Comparison of ENCODE assay signal across 9 cellular contexts in genomic region chr18:9743200-9744016, GRCh38. TPM values are rescaled to one million over a fixed set of nuclear protein-coding genes. Genes with fewer than 3 reads are reported as not detected.
A peak's percentile ranks its signal among the peaks of the same experiment; 100 is the strongest.
DNase-seq lines count a peak whose midpoint lies in the region; ATAC-seq and TF ChIP-seq lines count a peak whose summit lies in the region.
"Had no signal": no experiment of that assay in that cellular context is flagged by ENCODE, and none has a peak within 500 bp of the region (broad histone marks: within the 10 kb centered on the region; RNA-seq: fewer than 3 reads in every experiment).

No MANE protein-coding gene starts in this region.

- no peaks in the 10 kb centered on the region for H3K4me1 Mint-ChIP-seq in activated CD4-positive, alpha-beta memory T cell treated with anti-CD3 and anti-CD28 coated beads for 36 hours (ENCODE audit: low read depth)
- no peaks in the 10 kb centered on the region for H3K4me1 Mint-ChIP-seq in activated CD4-positive, alpha-beta memory T cell treated with anti-CD3 and anti-CD28 coated beads, Interleukin-2, amount 10 ng/mL, durations not matched to agents 7 days and 5 days
- H3K4me1 Mint-ChIP-seq in stimulated activated naive B cell treated with anti-CD40 and anti-IgM and Interleukin-4, amounts not matched to agents 10 μg/mL and 1 μg/mL and 100 μg/mL, for 72 hours: peaks cover 7 to 17% of the 10 kb centered on the region in 2 donors

- H3K9me3 Mint-ChIP-seq in activated CD4-positive, alpha-beta memory T cell treated with anti-CD3 and anti-CD28 coated beads for 36 hours: no peaks in the 10 kb centered on the region
- no peaks in the 10 kb centered on the region for H3K9me3 Mint-ChIP-seq in activated CD4-positive, alpha-beta memory T cell treated with anti-CD3 and anti-CD28 coated beads, Interleukin-2, amount 10 ng/mL, durations not matched to agents 7 days and 5 days
- no peaks in the 10 kb centered on the region for H3K9me3 Mint-ChIP-seq in stimulated activated naive B cell treated with anti-CD40 and anti-IgM and Interleukin-4, amounts not matched to agents 10 μg/mL and 1 μg/mL and 100 μg/mL, for 72 hours

- no peaks in the 10 kb centered on the region for H3K9me3 ChIP-seq in upper lobe of left lung

- no peak overlapping the region for H3K27ac Mint-ChIP-seq in activated CD4-positive, alpha-beta memory T cell treated with anti-CD3 and anti-CD28 coated beads for 36 hours
- H3K27ac Mint-ChIP-seq in activated CD4-positive, alpha-beta memory T cell treated with anti-CD3 and anti-CD28 coated beads, Interleukin-2, amount 10 ng/mL, durations not matched to agents 7 days and 5 days: no peak overlapping the region
- H3K27ac Mint-ChIP-seq in stimulated activated naive B cell treated with anti-CD40 and anti-IgM and Interleukin-4, amounts not matched to agents 10 μg/mL and 1 μg/mL and 100 μg/mL, for 72 hours: no peak overlapping the region

- peaks cover 30% of the 10 kb centered on the region for H3K27me3 Mint-ChIP-seq in activated CD4-positive, alpha-beta memory T cell treated with anti-CD3 and anti-CD28 coated beads for 36 hours
- H3K27me3 Mint-ChIP-seq in activated CD4-positive, alpha-beta memory T cell treated with anti-CD3 and anti-CD28 coated beads, Interleukin-2, amount 10 ng/mL, durations not matched to agents 7 days and 5 days: peaks cover 58% of the 10 kb centered on the region
- H3K27me3 Mint-ChIP-seq in stimulated activated naive B cell treated with anti-CD40 and anti-IgM and Interleukin-4, amounts not matched to agents 10 μg/mL and 1 μg/mL and 100 μg/mL, for 72 hours: peaks cover 6 to 20% of the 10 kb centered on the region in 2 donors

- no peaks in the 10 kb centered on the region for H3K27me3 ChIP-seq in upper lobe of left lung

- CTCF ChIA-PET in activated CD4-positive, alpha-beta memory T cell treated with anti-CD3 and anti-CD28 coated beads for 36 hours (lab: Charles Lee): no interaction called here
- CTCF ChIA-PET in activated CD4-positive, alpha-beta memory T cell treated with anti-CD3 and anti-CD28 coated beads, Interleukin-2, amount 10 ng/mL, durations not matched to agents 7 days and 5 days (lab: Charles Lee): no interaction called here

- peak overlapping the region in 1 of 4 donors; percentile 14 for H3K4me3 ChIP-seq in upper lobe of left lung

- H3K36me3 ChIP-seq in upper lobe of left lung: no peaks in the 10 kb centered on the region

- no peak for TF ChIP-seq EP300 in upper lobe of left lung (IDR thresholded peaks at IDR 0.05)

- intact Hi-C loops in activated CD4-positive, alpha-beta memory T cell treated with anti-CD3 and anti-CD28 coated beads for 36 hours (cut with micrococcal nuclease): no loop called here

- peak; percentile 24 for DNase-seq in activated CD4-positive, alpha-beta memory T cell treated with anti-CD3 and anti-CD28 coated beads for 36 hours
- DNase-seq in activated CD4-positive, alpha-beta memory T cell treated with anti-CD3 and anti-CD28 coated beads, Interleukin-2, amount 10 ng/mL, durations not matched to agents 7 days and 5 days: no peak
- DNase-seq in UCSD-AML1 (lab: John Stamatoyannopoulos, UW; ENCODE audit: unreplicated experiment) (peak; percentile 77), iPS DF 19.7 (ENCODE audit: low read depth, low spot score) (peak; percentile 42), upper lobe of left lung (peak in 1 of 2 donors; percentile 66), DMS 273 treated with DMSO at 0.1 percent for 48 hours (lab: John Stamatoyannopoulos, UW) (no peak)
- DNase-seq in stimulated activated naive B cell treated with anti-CD40 and anti-IgM and Interleukin-4, amounts not matched to agents 10 μg/mL and 1 μg/mL and 100 μg/mL, for 72 hours: no peak

- H3K36me3 Mint-ChIP-seq in activated CD4-positive, alpha-beta memory T cell treated with anti-CD3 and anti-CD28 coated beads for 36 hours: no peaks in the 10 kb centered on the region
- no peaks in the 10 kb centered on the region for H3K36me3 Mint-ChIP-seq in activated CD4-positive, alpha-beta memory T cell treated with anti-CD3 and anti-CD28 coated beads, Interleukin-2, amount 10 ng/mL, durations not matched to agents 7 days and 5 days (ENCODE audit: low read depth)
- peaks cover 0 to 5% of the 10 kb centered on the region in 2 donors for H3K36me3 Mint-ChIP-seq in stimulated activated naive B cell treated with anti-CD40 and anti-IgM and Interleukin-4, amounts not matched to agents 10 μg/mL and 1 μg/mL and 100 μg/mL, for 72 hours

- ATAC-seq in upper lobe of left lung (ENCODE audit: low FRiP score in 2 of 2): peak; percentile 41 to 47
- ATAC-seq in GM19452 (IDR thresholded peaks at IDR 0.05; ENCODE audit: unreplicated experiment): no peak
- no peak for ATAC-seq in stimulated activated naive B cell treated with anti-CD40 and anti-IgM and Interleukin-4, amounts not matched to agents 10 μg/mL and 1 μg/mL and 100 μg/mL, for 72 hours (replicated peaks)

- H3K4me3 Mint-ChIP-seq in activated CD4-positive, alpha-beta memory T cell treated with anti-CD3 and anti-CD28 coated beads for 36 hours: no peak overlapping the region
- no peak overlapping the region for H3K4me3 Mint-ChIP-seq in activated CD4-positive, alpha-beta memory T cell treated with anti-CD3 and anti-CD28 coated beads, Interleukin-2, amount 10 ng/mL, durations not matched to agents 7 days and 5 days
- H3K4me3 Mint-ChIP-seq in stimulated activated naive B cell treated with anti-CD40 and anti-IgM and Interleukin-4, amounts not matched to agents 10 μg/mL and 1 μg/mL and 100 μg/mL, for 72 hours: no peak overlapping the region

- peak in 1 of 4 donors; percentile 30 for TF ChIP-seq POLR2A in upper lobe of left lung (IDR thresholded peaks at IDR 0.05)

- H3K27ac ChIP-seq in upper lobe of left lung: peak overlapping the region; percentile 55 to 78 (median 74)
- H3K27ac ChIP-seq: C4-2B had no signal

- peaks cover 20 to 29% (median 25%) of the 10 kb centered on the region in 4 donors for H3K4me1 ChIP-seq in upper lobe of left lung

- 69 to 85% methylated on average over 8 to 11 of the region's 11 CpGs for WGBS in upper lobe of left lung, 2 donors

- POLR2A ChIA-PET in activated CD4-positive, alpha-beta memory T cell treated with anti-CD3 and anti-CD28 coated beads for 36 hours (lab: Charles Lee): no interaction called here
- POLR2A ChIA-PET in activated CD4-positive, alpha-beta memory T cell treated with anti-CD3 and anti-CD28 coated beads, Interleukin-2, amount 10 ng/mL, durations not matched to agents 7 days and 5 days (lab: Charles Lee): no interaction called here

- TF ChIP-seq CTCF in upper lobe of left lung (IDR thresholded peaks at IDR 0.05): no peak

RNA-seq across cellular contexts. Expression of gene RAB31, which starts 35.3 kb away (rescaled TPM):
- under 1 TPM; 0.58 to 0.71 TPM for total RNA-seq in activated CD4-positive, alpha-beta memory T cell treated with anti-CD3 and anti-CD28 coated beads for 36 hours
- 1 to 10 TPM; 3.5 to 4.9 TPM for total RNA-seq in activated CD4-positive, alpha-beta memory T cell treated with anti-CD3 and anti-CD28 coated beads, Interleukin-2, amount 10 ng/mL, durations not matched to agents 7 days and 5 days
- 100 to 1,000 TPM in 3 of 6 donors, 10 to 100 TPM in 3; 40.3 to 128 (median 95.8) TPM for total RNA-seq in upper lobe of left lung

Comparison
In these comparisons a context has a peak if more than half of its experiments do, and no peak if none do; other contexts are left out.
1. DNase-seq: peak in activated CD4-positive, alpha-beta memory T cell treated with anti-CD3 and anti-CD28 coated beads for 36 hours (single experiment), UCSD-AML1 (single experiment) and iPS DF 19.7 (single experiment); none in activated CD4-positive, alpha-beta memory T cell treated with anti-CD3 and anti-CD28 coated beads, Interleukin-2, amount 10 ng/mL, durations not matched to agents 7 days and 5 days (single experiment), stimulated activated naive B cell treated with anti-CD40 and anti-IgM and Interleukin-4, amounts not matched to agents 10 μg/mL and 1 μg/mL and 100 μg/mL, for 72 hours (single experiment) and DMS 273 treated with DMSO at 0.1 percent for 48 hours (single experiment).
2. ATAC-seq: peak in upper lobe of left lung (2 of 2); none in GM19452 (single experiment) and stimulated activated naive B cell treated with anti-CD40 and anti-IgM and Interleukin-4, amounts not matched to agents 10 μg/mL and 1 μg/mL and 100 μg/mL, for 72 hours (0 of 2).
3. RNA of gene RAB31, which starts 35.3 kb away (total RNA-seq): 40.3 to 128 TPM in upper lobe of left lung; 3.5 to 4.9 TPM in activated CD4-positive, alpha-beta memory T cell treated with anti-CD3 and anti-CD28 coated beads, Interleukin-2, amount 10 ng/mL, durations not matched to agents 7 days and 5 days and 0.58 to 0.71 TPM in activated CD4-positive, alpha-beta memory T cell treated with anti-CD3 and anti-CD28 coated beads for 36 hours; every median in the first group is over 4 times any median in the second.